Comparison of ENCODE assay signal across 12 cellular contexts in the genomic region with DNA sequence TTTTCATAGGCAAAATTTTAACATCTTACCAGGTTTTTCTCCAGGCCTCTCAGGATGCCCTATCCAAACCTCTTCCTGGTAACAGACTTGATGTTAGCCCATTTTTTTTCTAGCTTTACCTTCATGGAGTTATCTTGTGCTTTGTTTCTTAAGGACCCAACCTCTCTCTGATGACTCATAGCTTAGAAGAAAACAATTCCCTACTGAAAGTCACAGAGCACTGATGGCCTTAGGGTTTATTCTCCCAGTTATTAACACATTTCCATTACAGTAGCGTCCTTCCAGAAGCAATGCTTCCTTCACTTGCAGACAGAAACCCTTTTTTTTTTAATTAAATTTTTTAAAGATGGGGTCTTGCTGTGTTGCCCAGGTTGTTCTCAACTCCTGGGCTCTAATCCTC.
"Had no signal": no experiment of that assay in that cellular context is flagged by ENCODE, and none has a peak within 500 bp of the region (broad histone marks: within the 10 kb centered on the region; RNA-seq: fewer than 3 reads in every experiment).

No MANE protein-coding gene starts in this region.

- ATAC-seq: left lobe of liver, WTC11 had no signal

- H3K27ac ChIP-seq: cardiac muscle cell, right atrium auricular region, testis had no signal

- H3K4me3 ChIP-seq: cardiac muscle cell, right atrium auricular region, testis had no signal

- DNase-seq: activated CD4-positive, alpha-beta memory T cell treated with anti-CD3 and anti-CD28 coated beads for 36 hours; activated CD4-positive, alpha-beta T cell treated with anti-CD3 and anti-CD28 coated beads for 4 hours; activated T-cell treated with anti-CD3 and anti-CD28 coated beads for 4 hours; effector memory CD4-positive, alpha-beta T cell; hypothalamus; nephron progenitor cell; stimulated activated CD4-positive, alpha-beta T cell treated with anti-CD3 and anti-CD28 coated beads, Interleukin-2, amount 100 ng/mL, for 24 hours; testis had no signal

- H3K4me1 ChIP-seq: testis had no signal

- H3K9me3 ChIP-seq: right atrium auricular region, testis had no signal

- H3K36me3 ChIP-seq: cardiac muscle cell, right atrium auricular region had no signal
